9 cellular contexts compared by ENCODE assay signal in genomic region chr14:34699873-34700621, GRCh38. TPM values are rescaled to one million over a fixed set of nuclear protein-coding genes. Genes with fewer than 3 reads are reported as not detected.
A peak's percentile ranks its signal among the peaks of the same experiment; 100 is the strongest.
DNase-seq lines count a peak whose midpoint lies in the region; ATAC-seq and TF ChIP-seq lines count a peak whose summit lies in the region.
"Had no signal": no experiment of that assay in that cellular context is flagged by ENCODE, and none has a peak within 500 bp of the region (broad histone marks: within the 10 kb centered on the region; RNA-seq: fewer than 3 reads in every experiment).

No MANE protein-coding gene starts in this region.

- intact Hi-C loops in left lung (cut with DNase I) (no loop called here), ovary (cut with DNase I) (no loop called here), left ventricle myocardium inferior (cut with micrococcal nuclease) (no loop called here)

- no peak overlapping the region for H3K9ac ChIP-seq in adipocyte (ENCODE audit: low read length)

- no peak for TF ChIP-seq CTCF in left lung (IDR thresholded peaks at IDR 0.05)
- no peak for TF ChIP-seq CTCF in ovary (IDR thresholded peaks at IDR 0.05)
- no peak for TF ChIP-seq CTCF in left ventricle myocardium inferior (IDR thresholded peaks at IDR 0.05; ENCODE audit: borderline replicate concordance)

- DNase-seq in COLO668 (lab: John Stamatoyannopoulos, UW; ENCODE audit: unreplicated experiment) (peak; percentile 34), NCI-H146 treated with DMSO at 0.1 percent for 48 hours (lab: John Stamatoyannopoulos, UW; ENCODE audit: unreplicated experiment) (peak; percentile 5), adipocyte (ENCODE audit: low read depth) (peak; percentile 91), left lung (no peak), ovary (no peak), left ventricle myocardium inferior (no peak), nucleus accumbens (lab: John Stamatoyannopoulos, UW) (no peak)
- DNase-seq: activated naive CD4-positive, alpha-beta T cell treated with anti-CD3 and anti-CD28 coated beads, Interleukin-2, amount 50 U/mL, for 16 hours had no signal

- ATAC-seq in left lung (peak; percentile 56), GM19328 (IDR thresholded peaks at IDR 0.05; ENCODE audit: unreplicated experiment) (no peak)

- H3K4me3 ChIP-seq in adipocyte (ENCODE audit: low read length) (peak overlapping the region; percentile 42), left lung (no peak overlapping the region), ovary (no peak overlapping the region), left ventricle myocardium inferior (no peak overlapping the region)

- H3K27ac ChIP-seq in left lung (no peak overlapping the region), ovary (no peak overlapping the region), left ventricle myocardium inferior (replicated peaks) (no peak overlapping the region)

- H3K36me3 ChIP-seq in adipocyte (ENCODE audit: control insufficient read depth, insufficient read depth, low read length, severe bottlenecking) (no peaks in the 10 kb centered on the region), left lung (no peaks in the 10 kb centered on the region), ovary (no peaks in the 10 kb centered on the region), left ventricle myocardium inferior (no peaks in the 10 kb centered on the region)

- H3K9me3 ChIP-seq in adipocyte (ENCODE audit: control insufficient read depth, low read length) = no peaks in the 10 kb centered on the region
- no peaks in the 10 kb centered on the region for H3K9me3 ChIP-seq in left lung
- H3K9me3 ChIP-seq in ovary = no peaks in the 10 kb centered on the region
- H3K9me3 ChIP-seq in left ventricle myocardium inferior (replicated peaks) = no peaks in the 10 kb centered on the region

- no peak for TF ChIP-seq POLR2A in ovary (IDR thresholded peaks at IDR 0.05)

- H3K27me3 ChIP-seq in adipocyte (replicated peaks; ENCODE audit: control insufficient read depth, insufficient read depth, low read length) = no peaks in the 10 kb centered on the region
- H3K27me3 ChIP-seq in left lung = no peaks in the 10 kb centered on the region
- H3K27me3 ChIP-seq in ovary = no peaks in the 10 kb centered on the region
- H3K27me3 ChIP-seq in left ventricle myocardium inferior (ENCODE audit: low read depth) = no peaks in the 10 kb centered on the region

- H3K4me1 ChIP-seq in adipocyte (ENCODE audit: control insufficient read depth, insufficient read depth, low read length) = peaks cover 22% of the 10 kb centered on the region
- peaks cover 0 to 3% of the 10 kb centered on the region in 2 donors for H3K4me1 ChIP-seq in left lung
- H3K4me1 ChIP-seq in ovary (ENCODE audit: insufficient read depth) = no peaks in the 10 kb centered on the region
- H3K4me1 ChIP-seq in left ventricle myocardium inferior = no peaks in the 10 kb centered on the region

- WGBS in ovary, 3 donors = 20 to 28% (median 25%) methylated on average over 4 of the region's 4 CpGs

- no peak for TF ChIP-seq EP300 in ovary (IDR thresholded peaks at IDR 0.05)

RNA-seq across cellular contexts. Expression of gene CFL2, which starts 14.3 kb away (rescaled TPM):
- 10 to 100 TPM; 47.3 to 58.0 TPM for total RNA-seq in left lung
- total RNA-seq in ovary = 10 to 100 TPM; 48.3 to 85.7 (median 70.7) TPM
- 100 to 1,000 TPM in 1 of 2 donors, 10 to 100 TPM in 1; 43.0 to 194 TPM for polyA plus RNA-seq in ovary
- 509 TPM for total RNA-seq in left ventricle myocardium inferior

Comparison
In these comparisons a context has a peak if more than half of its experiments do, and no peak if none do; other contexts are left out.
1. DNase-seq: peak in COLO668 (single experiment), NCI-H146 treated with DMSO at 0.1 percent for 48 hours (single experiment) and adipocyte (single experiment); none in left lung (0 of 2), ovary (0 of 5), left ventricle myocardium inferior (single experiment) and nucleus accumbens (0 of 56).